Comparison of ENCODE assay signal across 8 cellular contexts in the genomic region with DNA sequence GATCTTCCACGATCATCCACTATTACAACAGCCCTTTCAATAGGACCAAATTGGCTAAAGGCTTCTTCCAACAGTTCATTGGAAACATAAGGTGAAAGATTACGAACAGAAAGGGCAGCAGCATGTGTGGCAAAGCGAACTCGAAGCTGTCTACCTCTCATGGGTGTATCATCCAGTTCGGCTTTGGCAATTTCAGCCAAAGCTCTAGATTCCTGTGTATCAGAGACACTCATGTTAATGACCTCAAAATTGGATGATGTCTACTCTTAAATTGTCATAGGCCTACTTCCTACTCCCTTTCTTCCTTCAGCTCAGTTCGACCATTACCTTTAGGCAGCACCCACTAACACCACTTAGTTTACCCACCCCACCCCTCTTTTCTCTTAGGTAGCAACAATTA. TPM values are rescaled to one million over a fixed set of nuclear protein-coding genes. Genes with fewer than 3 reads are reported as not detected.
A peak's percentile ranks its signal among the peaks of the same experiment; 100 is the strongest.
DNase-seq lines count a peak whose midpoint lies in the region; ATAC-seq and TF ChIP-seq lines count a peak whose summit lies in the region.

No MANE protein-coding gene starts in this region.

- H3K4me1 Mint-ChIP-seq in CD4-positive, alpha-beta T cell (ENCODE audit: low read depth): peaks cover 76% of the 10 kb centered on the region
- peaks cover 67% of the 10 kb centered on the region for H3K4me1 Mint-ChIP-seq in neural crest cell

- no peak for TF ChIP-seq CTCF in CD4-positive, alpha-beta T cell (IDR thresholded peaks at IDR 0.05)
- TF ChIP-seq CTCF in NB4 (IDR thresholded peaks at IDR 0.05; ENCODE audit: low read depth, low read length): no peak
- TF ChIP-seq CTCF in neural crest cell (conservative IDR thresholded peaks at IDR 0.05): no peak

- POLR2A ChIA-PET in CD4-positive, alpha-beta T cell (lab: Charles Lee): interaction anchor here (0.8 to 1.4 kb wide), 4 partner anchors 10 to 112 kb away, joined by 3 to 6 read pairs (median 4); a partner anchor contains a TSS

- peak overlapping the region; percentile 97 for H3K27ac Mint-ChIP-seq in CD4-positive, alpha-beta T cell
- H3K27ac Mint-ChIP-seq in neural crest cell (ENCODE audit: unreplicated experiment): peak overlapping the region; percentile 93

- peaks cover 29% of the 10 kb centered on the region for H3K4me1 ChIP-seq in effector memory CD4-positive, alpha-beta T cell (ENCODE audit: control insufficient read depth, insufficient read depth, low read length, poor library complexity, severe bottlenecking)

- peak overlapping the region; percentile 92 for H3K4me3 Mint-ChIP-seq in CD4-positive, alpha-beta T cell
- peak overlapping the region; percentile 97 for H3K4me3 Mint-ChIP-seq in neural crest cell

- no peak for ATAC-seq in CD4-positive, alpha-beta T cell (ENCODE audit: poor library complexity)
- ATAC-seq in GM21390 (IDR thresholded peaks at IDR 0.05; ENCODE audit: unreplicated experiment): no peak

- peaks cover 58% of the 10 kb centered on the region for H3K36me3 ChIP-seq in effector memory CD4-positive, alpha-beta T cell (ENCODE audit: control insufficient read depth, insufficient read depth, low read length)

- H3K27ac ChIP-seq in CD4-positive, alpha-beta T cell (ENCODE audit: low read depth, low read length): no peak overlapping the region
- H3K27ac ChIP-seq in effector memory CD4-positive, alpha-beta T cell (ENCODE audit: insufficient read depth, low read length, poor library complexity, severe bottlenecking): peak overlapping the region; percentile 97

- no peaks in the 10 kb centered on the region for H3K27me3 ChIP-seq in CD4-positive, alpha-beta T cell (ENCODE audit: control insufficient read depth, insufficient read depth, low read length)
- H3K27me3 ChIP-seq in effector memory CD4-positive, alpha-beta T cell (replicated peaks; ENCODE audit: control insufficient read depth, insufficient read depth, low read length, poor library complexity, severe bottlenecking): no peaks in the 10 kb centered on the region

- peaks cover 71% of the 10 kb centered on the region for H3K36me3 Mint-ChIP-seq in CD4-positive, alpha-beta T cell (ENCODE audit: low read depth)
- peaks cover 57% of the 10 kb centered on the region for H3K36me3 Mint-ChIP-seq in neural crest cell (ENCODE audit: low read depth)

- H3K9me3 ChIP-seq in CD4-positive, alpha-beta T cell (ENCODE audit: control insufficient read depth, low read length): no peaks in the 10 kb centered on the region
- H3K9me3 ChIP-seq in effector memory CD4-positive, alpha-beta T cell (ENCODE audit: control insufficient read depth, low read length): no peaks in the 10 kb centered on the region

- DNase-seq in CD4-positive, alpha-beta T cell: no peak
- DNase-seq in NB4 (ENCODE audit: low read depth): no peak
- no peak for DNase-seq in effector memory CD4-positive, alpha-beta T cell
- no peak for DNase-seq in neural crest cell (ENCODE audit: low read depth, low spot score)
- DNase-seq in NCI-H2227 treated with DMSO at 0.1 percent for 48 hours (lab: John Stamatoyannopoulos, UW): no peak
- no peak for DNase-seq in NCI-H2081 (lab: John Stamatoyannopoulos, UW)
- no peak for DNase-seq in activated CD4-positive, alpha-beta T cell treated with anti-CD3 and anti-CD28 coated beads for 48 hours

- no peaks in the 10 kb centered on the region for H3K27me3 Mint-ChIP-seq in CD4-positive, alpha-beta T cell
- peaks cover 15% of the 10 kb centered on the region for H3K27me3 Mint-ChIP-seq in neural crest cell (ENCODE audit: low read depth)

- H3K9me3 Mint-ChIP-seq in CD4-positive, alpha-beta T cell: no peaks in the 10 kb centered on the region
- H3K9me3 Mint-ChIP-seq in neural crest cell: peaks cover 3% of the 10 kb centered on the region

- no peak for TF ChIP-seq POLR2A in NB4 (IDR thresholded peaks at IDR 0.05; ENCODE audit: extremely low read depth, insufficient read length)

- intact Hi-C loops in CD4-positive, alpha-beta T cell (cut with DNase I, micrococcal nuclease): loop anchor here (5.0 to 10.0 kb wide), 6 partner anchors 108 to 574 kb away; a partner anchor contains a TSS

- H3K4me3 ChIP-seq in NB4 (ENCODE audit: low read depth, low read length): peak overlapping the region; percentile 100
- H3K4me3 ChIP-seq in effector memory CD4-positive, alpha-beta T cell (ENCODE audit: insufficient read depth, low read depth, low read length, poor library complexity, severe bottlenecking): peak overlapping the region; percentile 94

- CTCF ChIA-PET in CD4-positive, alpha-beta T cell (lab: Charles Lee): no interaction called here

RNA-seq across cellular contexts. Expression of a gene that starts 2.2 kb away (rescaled TPM):
- total RNA-seq in CD4-positive, alpha-beta T cell: 100 to 1,000 TPM; 766 to 767 TPM
- total RNA-seq in neural crest cell: 644 and 666 TPM in 2 replicates
